Comparison of ENCODE assay signal across 11 cellular contexts in the genomic region with DNA sequence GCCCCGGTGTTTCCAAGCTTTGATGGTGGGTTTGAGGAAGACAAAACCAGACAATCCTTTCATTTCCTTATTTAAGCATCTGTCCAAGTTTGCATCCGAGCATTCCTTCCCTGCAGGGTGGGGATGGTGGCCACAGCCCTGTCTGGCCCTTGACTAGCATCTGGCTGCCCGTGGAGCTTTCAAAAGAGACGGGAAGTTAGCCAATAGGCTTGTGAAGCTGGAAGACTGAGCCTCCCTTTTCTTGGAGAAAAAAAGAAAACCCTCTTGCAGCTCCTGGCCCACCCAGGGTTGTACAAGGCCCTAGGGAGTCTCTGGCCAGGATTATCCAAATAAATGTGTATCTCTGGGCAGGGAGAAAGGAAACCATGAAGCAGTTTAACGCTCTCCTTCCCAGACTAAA.
DNase-seq lines count a peak whose midpoint lies in the region; ATAC-seq, FAIRE-seq and TF ChIP-seq lines count a peak whose summit lies in the region.
"Had no signal": no experiment of that assay in that cellular context is flagged by ENCODE, and none has a peak within 500 bp of the region (broad histone marks: within the 10 kb centered on the region; RNA-seq: fewer than 3 reads in every experiment).

No MANE protein-coding gene starts in this region.

- TF ChIP-seq EP300 in stomach (IDR thresholded peaks at IDR 0.05), result no peak

- peak overlapping the region; percentile 56 for H3K27ac Mint-ChIP-seq in astrocyte (ENCODE audit: unreplicated experiment)
- no peak overlapping the region for H3K27ac Mint-ChIP-seq in T-helper 17 cell
- no peak overlapping the region for H3K27ac Mint-ChIP-seq in naive thymus-derived CD4-positive, alpha-beta T cell
- H3K27ac Mint-ChIP-seq: activated CD8-positive, alpha-beta T cell treated with anti-CD3 and anti-CD28 coated beads for 36 hours had no signal

- dilution Hi-C loops in IMR-90 (cut with HindIII; ENCODE audit: low sequenced_read_pairs, unreplicated experiment), result no loop called here

- H3K4ac ChIP-seq in IMR-90 (ENCODE audit: low read depth, low read length), result peak overlapping the region; percentile 90

- no peak overlapping the region for H2AFZ ChIP-seq in IMR-90 (replicated peaks; ENCODE audit: low read length, poor library complexity)
- no peak overlapping the region for H2AFZ ChIP-seq in astrocyte (ENCODE audit: low read depth, low read length)

- peaks cover 3% of the 10 kb centered on the region for H3K9me3 ChIP-seq in IMR-90 (ENCODE audit: control insufficient read depth, insufficient read depth, low read length)
- no peaks in the 10 kb centered on the region for H3K9me3 ChIP-seq in astrocyte (ENCODE audit: insufficient read depth, low read depth, low read length)
- H3K9me3 ChIP-seq in stomach, result no peaks in the 10 kb centered on the region
- no peaks in the 10 kb centered on the region for H3K9me3 ChIP-seq in T-helper 17 cell (ENCODE audit: control insufficient read depth, low read length, poor library complexity, severe bottlenecking)
- H3K9me3 ChIP-seq in naive thymus-derived CD4-positive, alpha-beta T cell (ENCODE audit: control insufficient read depth in 2 of 3, low read length in 3 of 3), result no peaks in the 10 kb centered on the region
- H3K9me3 ChIP-seq: neutrophil had no signal

- TF ChIP-seq RAD21 in IMR-90 (IDR thresholded peaks at IDR 0.05; ENCODE audit: low read length), result no peak

- no TSS peak for BruUV-seq in IMR-90 (replicated peaks; lab: Mats Ljungman, UMichigan)

- no peak for TF ChIP-seq POLR2A in IMR-90 (IDR thresholded peaks at IDR 0.05; ENCODE audit: low read depth, low read length)
- TF ChIP-seq POLR2A in stomach (IDR thresholded peaks at IDR 0.05), result no peak

- no peaks in the 10 kb centered on the region for H3K9me3 Mint-ChIP-seq in astrocyte (ENCODE audit: unreplicated experiment)
- peaks cover 0 to 2% (median 0%) of the 10 kb centered on the region in 11 donors for H3K9me3 Mint-ChIP-seq in naive thymus-derived CD4-positive, alpha-beta T cell

- ATAC-seq in IMR-90 (ENCODE audit: low read depth), result peak; percentile 9; the same call in 1 of the 2 replicates
- peak; percentile 79 for ATAC-seq in left ventricle myocardium superior
- ATAC-seq in GM19328 (IDR thresholded peaks at IDR 0.05; ENCODE audit: unreplicated experiment), result no peak
- no peak for ATAC-seq in T-helper 17 cell
- no peak for ATAC-seq in naive thymus-derived CD4-positive, alpha-beta T cell
- ATAC-seq: activated CD8-positive, alpha-beta T cell treated with anti-CD3 and anti-CD28 coated beads for 36 hours had no signal

- peak overlapping the region; percentile 13 for H3K4me3 Mint-ChIP-seq in astrocyte (ENCODE audit: unreplicated experiment)
- no peak overlapping the region for H3K4me3 Mint-ChIP-seq in T-helper 17 cell
- H3K4me3 Mint-ChIP-seq in naive thymus-derived CD4-positive, alpha-beta T cell, result no peak overlapping the region
- H3K4me3 Mint-ChIP-seq: activated CD8-positive, alpha-beta T cell treated with anti-CD3 and anti-CD28 coated beads for 36 hours had no signal

- H3K4me3 ChIP-seq in IMR-90 (ENCODE audit: insufficient read depth, low read depth, low read length) (no peak overlapping the region), astrocyte (ENCODE audit: insufficient read depth, low read depth, low read length) (no peak overlapping the region), stomach (no peak overlapping the region)
- no peak overlapping the region for H3K4me3 ChIP-seq in naive thymus-derived CD4-positive, alpha-beta T cell (ENCODE audit: low read length)

- peaks cover 54% of the 10 kb centered on the region for H3K4me1 Mint-ChIP-seq in astrocyte (ENCODE audit: low read depth, unreplicated experiment)
- peaks cover 32% of the 10 kb centered on the region for H3K4me1 Mint-ChIP-seq in T-helper 17 cell
- peaks cover 0 to 58% (median 7%) of the 10 kb centered on the region in 7 donors for H3K4me1 Mint-ChIP-seq in naive thymus-derived CD4-positive, alpha-beta T cell

- FAIRE-seq in astrocyte (lab: Jason Lieb, UNC), result no peak

- H2BK20ac ChIP-seq in IMR-90 (ENCODE audit: low read depth, low read length), result peak overlapping the region; percentile 69

- peak overlapping the region; percentile 85 for H4K5ac ChIP-seq in IMR-90 (ENCODE audit: low read depth, low read length)

- CTCF ChIA-PET in IMR-90 (lab: Yijun Ruan, JAX), result interaction anchor here (0.7 to 1.3 kb wide), 2 partner anchors 13 to 35 kb away, joined by 3 read pairs; no protein-coding TSS in a partner anchor
- CTCF ChIA-PET in naive thymus-derived CD4-positive, alpha-beta T cell (lab: Charles Lee), result no interaction called here

- no peak overlapping the region for H2AK9ac ChIP-seq in IMR-90 (replicated peaks; ENCODE audit: low read depth, low read length, poor library complexity)

- intact Hi-C loops in IMR-90 (cut with micrococcal nuclease), result no loop called here
- intact Hi-C loops in left ventricle myocardium superior (cut with micrococcal nuclease), result no loop called here
- intact Hi-C loops in stomach (cut with DNase I; ENCODE audit: low total_unique reads), result no loop called here
- intact Hi-C loops in naive thymus-derived CD4-positive, alpha-beta T cell (cut with micrococcal nuclease), result no loop called here

- no CpG with 5 or more reads among the region's 5 CpGs for WGBS in IMR-90 (ENCODE audit: extremely low coverage in 2 of 2, insufficient read length in 1 of 2), 2 experiments
- WGBS in stomach, 5 donors, result 47 to 83% (median 62%) methylated on average over 5 of the region's 5 CpGs

- H3K27me3 Mint-ChIP-seq in astrocyte (ENCODE audit: low read depth, unreplicated experiment) (no peaks in the 10 kb centered on the region), T-helper 17 cell (no peaks in the 10 kb centered on the region)
- no peaks in the 10 kb centered on the region for H3K27me3 Mint-ChIP-seq in naive thymus-derived CD4-positive, alpha-beta T cell
- H3K27me3 Mint-ChIP-seq: activated CD8-positive, alpha-beta T cell treated with anti-CD3 and anti-CD28 coated beads for 36 hours had no signal

- peak overlapping the region; percentile 62 for H3K14ac ChIP-seq in IMR-90 (replicated peaks; ENCODE audit: low read depth, low read length)

- peak overlapping the region; percentile 72 for H2BK5ac ChIP-seq in IMR-90 (ENCODE audit: low read depth, low read length, poor library complexity, severe bottlenecking)

- in situ Hi-C loops in IMR-90 (cut with MboI; ENCODE audit: low sequenced_read_pairs), result no loop called here

- peaks cover 39% of the 10 kb centered on the region for H3K9me1 ChIP-seq in IMR-90 (ENCODE audit: insufficient read depth, low read length)

- POLR2A ChIA-PET in IMR-90 (lab: Charles Lee; ENCODE audit: unreplicated experiment), result interaction anchor here (1.7 kb wide), 1 partner anchor 30 kb away, joined by 4 read pairs; no protein-coding TSS in a partner anchor
- POLR2A ChIA-PET in naive thymus-derived CD4-positive, alpha-beta T cell (lab: Charles Lee), result no interaction called here

- H2BK15ac ChIP-seq in IMR-90 (ENCODE audit: low read depth, low read length), result peak overlapping the region; percentile 77; the same call in 2 of the 3 replicates

- peak overlapping the region; percentile 83 for H3K18ac ChIP-seq in IMR-90 (ENCODE audit: low read depth, low read length)

- peak overlapping the region; percentile 28 for H3K9ac ChIP-seq in IMR-90 (ENCODE audit: low read depth, low read length)
- peak overlapping the region; percentile 56 for H3K9ac ChIP-seq in astrocyte (ENCODE audit: low read length)

- H3K36me3 Mint-ChIP-seq in astrocyte (ENCODE audit: low read depth, unreplicated experiment) (peaks cover 38% of the 10 kb centered on the region), T-helper 17 cell (ENCODE audit: low read depth) (peaks cover 4% of the 10 kb centered on the region)
- H3K36me3 Mint-ChIP-seq in naive thymus-derived CD4-positive, alpha-beta T cell, result peaks cover 0 to 20% (median 0%) of the 10 kb centered on the region in 5 donors

- peak overlapping the region; percentile 32; the same call in 1 of the 2 replicates for H3K56ac ChIP-seq in IMR-90 (ENCODE audit: extremely low read depth, insufficient read depth, low read length)

- H3K27ac ChIP-seq in IMR-90 (ENCODE audit: insufficient read depth, low read length) (peak overlapping the region; percentile 76), astrocyte (ENCODE audit: low read depth, low read length) (peak overlapping the region; percentile 85), stomach (peak overlapping the region in 4 of 5 donors; percentile 4 to 65 (median 52))
- no peak overlapping the region for H3K27ac ChIP-seq in naive thymus-derived CD4-positive, alpha-beta T cell (ENCODE audit: low read depth, low read length)
- H3K27ac ChIP-seq: neutrophil had no signal

- H3K4me2 ChIP-seq in IMR-90 (ENCODE audit: low read depth, low read length) (peak overlapping the region; percentile 39), astrocyte (ENCODE audit: low read length) (no peak overlapping the region)

- H3K4me1 ChIP-seq in IMR-90 (ENCODE audit: control insufficient read depth, insufficient read depth, low read length) (peaks cover 35% of the 10 kb centered on the region), astrocyte (ENCODE audit: insufficient read depth, low read length) (peaks cover 61% of the 10 kb centered on the region), stomach (peaks cover 10 to 61% (median 33%) of the 10 kb centered on the region in 4 donors)
- H3K4me1 ChIP-seq in naive thymus-derived CD4-positive, alpha-beta T cell (ENCODE audit: control insufficient read depth in 2 of 2, insufficient read depth in 2 of 2, low read length in 2 of 2), result peaks cover 0 to 5% of the 10 kb centered on the region in 2 donors

- H3K27me3 ChIP-seq in IMR-90 (ENCODE audit: control insufficient read depth, insufficient read depth, low read length), result no peaks in the 10 kb centered on the region
- no peaks in the 10 kb centered on the region for H3K27me3 ChIP-seq in astrocyte (ENCODE audit: insufficient read depth, low read length)
- no peaks in the 10 kb centered on the region for H3K27me3 ChIP-seq in stomach
- H3K27me3 ChIP-seq in naive thymus-derived CD4-positive, alpha-beta T cell (ENCODE audit: control insufficient read depth in 2 of 2, insufficient read depth in 2 of 2, low read length in 2 of 2), result no peaks in the 10 kb centered on the region
- H3K27me3 ChIP-seq: neutrophil had no signal

- peak overlapping the region; percentile 93; the same call in 1 of the 2 replicates for H2AK5ac ChIP-seq in IMR-90 (ENCODE audit: low read depth, low read length)

- H3K79me1 ChIP-seq in IMR-90 (ENCODE audit: low read depth in 1 of 2, low read length in 2 of 2), result peaks cover 28 to 79% of the 10 kb centered on the region in 2 experiments

- H2BK120ac ChIP-seq in IMR-90 (ENCODE audit: low read depth, low read length), result peak overlapping the region; percentile 93

- H4K20me1 ChIP-seq in IMR-90 (ENCODE audit: insufficient read depth, low read length) (no peaks in the 10 kb centered on the region), astrocyte (ENCODE audit: insufficient read depth, low read length) (no peaks in the 10 kb centered on the region)

- peak overlapping the region; percentile 89 for H3K23ac ChIP-seq in IMR-90 (ENCODE audit: low read depth, low read length)

- H3K79me2 ChIP-seq in astrocyte (ENCODE audit: insufficient read depth, low read length), result peaks cover 78% of the 10 kb centered on the region

- peak overlapping the region; percentile 48 to 52; a peak in 3 of 4 replicates for H4K8ac ChIP-seq in IMR-90 (ENCODE audit: low read depth in 2 of 2, low read length in 2 of 2)

- TF ChIP-seq CTCF in IMR-90 (conservative IDR thresholded peaks at IDR 0.05; ENCODE audit: low read depth, low read length), result no peak
- TF ChIP-seq CTCF in astrocyte (IDR thresholded peaks at IDR 0.05; ENCODE audit: insufficient read depth, low read depth, low read length), result no peak
- no peak for TF ChIP-seq CTCF in stomach (IDR thresholded peaks at IDR 0.05)

- H3K36me3 ChIP-seq in IMR-90 (ENCODE audit: control insufficient read depth, insufficient read depth, low read length) (peaks cover 5% of the 10 kb centered on the region), astrocyte (ENCODE audit: insufficient read depth, low read length) (peaks cover 52% of the 10 kb centered on the region), stomach (peaks cover 0 to 4% (median under 1%) of the 10 kb centered on the region in 4 donors)
- H3K36me3 ChIP-seq in naive thymus-derived CD4-positive, alpha-beta T cell (ENCODE audit: control insufficient read depth in 2 of 3, insufficient read depth in 3 of 3, low read length in 3 of 3), result no peaks in the 10 kb centered on the region
- H3K36me3 ChIP-seq: neutrophil had no signal

- peak overlapping the region; percentile 88 for H4K91ac ChIP-seq in IMR-90 (ENCODE audit: insufficient read depth, low read depth, low read length)

- DNase-seq in IMR-90, result peak; percentile 49
- peak; percentile 79 for DNase-seq in astrocyte (ENCODE audit: low read depth)
- DNase-seq in left ventricle myocardium superior, result peak; percentile 68
- DNase-seq in stomach, result no peak
- no peak for DNase-seq in pons (ENCODE audit: low spot score)
- no peak for DNase-seq in T-helper 17 cell
- no peak for DNase-seq in naive thymus-derived CD4-positive, alpha-beta T cell
- DNase-seq: activated CD8-positive, alpha-beta T cell treated with anti-CD3 and anti-CD28 coated beads for 36 hours; GDM1 had no signal

Comparison
In these comparisons a context has a peak if more than half of its experiments do, and no peak if none do; other contexts are left out.
1. ATAC-seq: peak in IMR-90 (single experiment) and left ventricle myocardium superior (single experiment); none in GM19328 (single experiment), T-helper 17 cell (single experiment) and naive thymus-derived CD4-positive, alpha-beta T cell (single experiment).
2. DNase-seq: peak in IMR-90 (single experiment), astrocyte (single experiment) and left ventricle myocardium superior (single experiment); none in stomach (single experiment), pons (single experiment), T-helper 17 cell (0 of 3) and naive thymus-derived CD4-positive, alpha-beta T cell (0 of 9).